ENCODE assay signal across 8 cellular contexts in the genomic region with DNA sequence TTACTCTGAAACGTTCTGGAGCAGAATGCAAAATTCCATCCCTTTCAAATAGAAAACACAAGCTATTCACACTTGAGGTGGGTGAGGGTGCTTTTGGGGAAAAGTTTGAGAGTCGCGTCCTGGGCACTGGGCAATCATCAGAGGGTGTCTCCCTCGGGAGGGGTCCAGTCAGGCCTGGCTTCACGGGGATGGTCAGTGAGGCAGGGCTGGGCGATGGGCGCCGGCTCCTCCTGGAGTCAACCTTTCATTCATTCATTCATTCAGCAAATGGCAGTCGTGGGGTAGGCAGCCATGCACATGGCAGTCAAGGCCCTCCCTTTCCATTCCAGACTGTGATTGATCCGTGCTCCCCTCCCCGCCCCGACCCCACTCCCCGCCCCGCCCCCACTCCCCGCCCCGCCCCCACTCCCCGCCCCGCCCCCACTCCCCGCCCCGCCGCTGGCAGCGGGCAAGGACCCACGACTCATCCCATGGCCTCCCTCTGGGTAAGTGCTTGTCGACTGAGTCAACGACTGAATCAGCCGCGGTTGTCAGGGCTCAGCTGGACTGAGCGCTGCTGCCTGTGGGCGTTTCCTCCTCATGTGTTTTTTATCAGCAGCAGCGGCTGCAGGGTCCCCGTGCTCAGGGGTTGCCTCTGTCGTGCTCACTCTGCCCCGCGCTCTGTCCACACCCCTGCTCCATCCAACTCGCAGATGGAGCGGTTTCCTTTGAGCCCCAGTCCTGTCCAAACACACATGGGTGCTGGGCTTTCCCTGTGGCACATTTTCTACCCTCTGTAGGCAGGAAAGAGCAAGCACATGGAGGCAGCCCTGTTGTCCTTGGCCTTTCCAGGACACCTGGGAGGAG. TPM values are rescaled to one million over a fixed set of nuclear protein-coding genes. Genes with fewer than 3 reads are reported as not detected.
DNase-seq lines count a peak whose midpoint lies in the region; ATAC-seq and TF ChIP-seq lines count a peak whose summit lies in the region.

No MANE protein-coding gene starts in this region.

- H3K27ac Mint-ChIP-seq in CD8-positive, alpha-beta T cell = no peak overlapping the region
- H3K27ac Mint-ChIP-seq in glutamatergic neuron (ENCODE audit: unreplicated experiment) = no peak overlapping the region

- no peak overlapping the region for H3K4me3 ChIP-seq in CD8-positive, alpha-beta T cell (ENCODE audit: low read depth, low read length)

- no peaks in the 10 kb centered on the region for H3K36me3 ChIP-seq in CD8-positive, alpha-beta T cell (ENCODE audit: insufficient read depth, low read length)

- H3K9me3 Mint-ChIP-seq in CD8-positive, alpha-beta T cell = no peaks in the 10 kb centered on the region
- peaks cover 8% of the 10 kb centered on the region for H3K9me3 Mint-ChIP-seq in activated T-cell treated with anti-CD3 and anti-CD28 coated beads, Interleukin-2, amount 50 U/mL, for 4 hours
- H3K9me3 Mint-ChIP-seq in glutamatergic neuron (ENCODE audit: unreplicated experiment) = peaks cover 10% of the 10 kb centered on the region

- no peaks in the 10 kb centered on the region for H3K9me3 ChIP-seq in CD8-positive, alpha-beta T cell (ENCODE audit: low read length)

- no peaks in the 10 kb centered on the region for H3K36me3 Mint-ChIP-seq in CD8-positive, alpha-beta T cell
- peaks cover 2% of the 10 kb centered on the region for H3K36me3 Mint-ChIP-seq in activated T-cell treated with anti-CD3 and anti-CD28 coated beads, Interleukin-2, amount 50 U/mL, for 4 hours (ENCODE audit: insufficient read depth)
- H3K36me3 Mint-ChIP-seq in glutamatergic neuron (ENCODE audit: unreplicated experiment) = peaks cover 10% of the 10 kb centered on the region

- no peaks in the 10 kb centered on the region for H3K27me3 ChIP-seq in CD8-positive, alpha-beta T cell (ENCODE audit: insufficient read depth, low read length)

- peaks cover 50% of the 10 kb centered on the region for H3K4me1 Mint-ChIP-seq in CD8-positive, alpha-beta T cell (ENCODE audit: low read depth)
- peaks cover 57% of the 10 kb centered on the region for H3K4me1 Mint-ChIP-seq in activated T-cell treated with anti-CD3 and anti-CD28 coated beads, Interleukin-2, amount 50 U/mL, for 4 hours (ENCODE audit: low read depth)
- H3K4me1 Mint-ChIP-seq in glutamatergic neuron (ENCODE audit: low read depth, unreplicated experiment) = peaks cover 9% of the 10 kb centered on the region

- CTCF ChIA-PET in CD8-positive, alpha-beta T cell (lab: Charles Lee) = interaction anchor here (0.7 to 1.4 kb wide), 4 partner anchors 9 to 283 kb away, joined by 3 to 5 read pairs (median 3); no protein-coding TSS in a partner anchor

- ATAC-seq in CD8-positive, alpha-beta T cell = peak; percentile 33
- ATAC-seq in activated T-cell treated with anti-CD3 and anti-CD28 coated beads, Interleukin-2, amount 50 U/mL, for 4 hours = peak; percentile 90

- H3K27me3 Mint-ChIP-seq in CD8-positive, alpha-beta T cell (ENCODE audit: low read depth) = no peaks in the 10 kb centered on the region
- peaks cover 8% of the 10 kb centered on the region for H3K27me3 Mint-ChIP-seq in activated T-cell treated with anti-CD3 and anti-CD28 coated beads, Interleukin-2, amount 50 U/mL, for 4 hours (ENCODE audit: low read depth)
- peaks cover 6% of the 10 kb centered on the region for H3K27me3 Mint-ChIP-seq in glutamatergic neuron (ENCODE audit: unreplicated experiment)

- H3K4me1 ChIP-seq in CD8-positive, alpha-beta T cell (ENCODE audit: insufficient read depth, low read length) = peaks cover 34% of the 10 kb centered on the region

- no peak for TF ChIP-seq CTCF in CD8-positive, alpha-beta T cell (IDR thresholded peaks at IDR 0.05)
- no peak for TF ChIP-seq CTCF in glutamatergic neuron (IDR thresholded peaks at IDR 0.05; ENCODE audit: partially characterized antibody, unreplicated experiment)

- H3K27ac ChIP-seq in CD8-positive, alpha-beta T cell (ENCODE audit: low read depth, low read length) = no peak overlapping the region

- POLR2A ChIA-PET in CD8-positive, alpha-beta T cell (lab: Charles Lee) = no interaction called here

- DNase-seq in CD8-positive, alpha-beta T cell = peak in 3 of 7 experiments; percentile 21 to 44 (median 21)
- DNase-seq in MV-4-11 (lab: John Stamatoyannopoulos, UW) (peak; percentile 37), glutamatergic neuron (peak; percentile 54), NCI-H446 treated with DMSO at 0.1 percent for 48 hours (lab: John Stamatoyannopoulos, UW) (no peak), NCI-H82 (lab: John Stamatoyannopoulos, UW) (no peak), OCI-M2 (lab: John Stamatoyannopoulos, UW; ENCODE audit: unreplicated experiment) (no peak)
- peak; percentile 47 for DNase-seq in activated T-cell treated with anti-CD3 and anti-CD28 coated beads, Interleukin-2, amount 50 U/mL, for 4 hours
- peak; percentile 82 for DNase-seq in stimulated activated CD4-positive, alpha-beta T cell treated with anti-CD3 and anti-CD28 coated beads, Interleukin-15, amount 100 ng/mL, for 24 hours

- H3K4me3 Mint-ChIP-seq in CD8-positive, alpha-beta T cell = peak overlapping the region; percentile 61
- H3K4me3 Mint-ChIP-seq in activated T-cell treated with anti-CD3 and anti-CD28 coated beads, Interleukin-2, amount 50 U/mL, for 4 hours = no peak overlapping the region
- no peak overlapping the region for H3K4me3 Mint-ChIP-seq in glutamatergic neuron (ENCODE audit: unreplicated experiment)

- intact Hi-C loops in CD8-positive, alpha-beta T cell (cut with DNase I, micrococcal nuclease) = no loop called here

RNA-seq across cellular contexts. Expression of a gene that starts 12.5 kb away (rescaled TPM):
- 1 to 10 TPM; 1.6 to 2.2 TPM for total RNA-seq in CD8-positive, alpha-beta T cell
- total RNA-seq in activated T-cell treated with anti-CD3 and anti-CD28 coated beads, Interleukin-2, amount 50 U/mL, for 4 hours = 1 to 10 TPM; 2.3 to 3.8 (median 3.0) TPM
- total RNA-seq in glutamatergic neuron (ENCODE audit: unreplicated experiment) = 78.6 TPM

RNA-seq across cellular contexts. Expression of a gene that starts 45.7 kb away (rescaled TPM):
- 10 to 100 TPM; 11.1 to 11.2 TPM for total RNA-seq in CD8-positive, alpha-beta T cell
- 1 to 10 TPM; 4.7 to 6.1 (median 5.0) TPM for total RNA-seq in activated T-cell treated with anti-CD3 and anti-CD28 coated beads, Interleukin-2, amount 50 U/mL, for 4 hours
- total RNA-seq in glutamatergic neuron (ENCODE audit: unreplicated experiment) = 5.0 TPM

Comparison
In these comparisons a context has a peak if more than half of its experiments do, and no peak if none do; other contexts are left out.
1. DNase-seq: peak in MV-4-11 (single experiment), activated T-cell treated with anti-CD3 and anti-CD28 coated beads, Interleukin-2, amount 50 U/mL, for 4 hours (single experiment), glutamatergic neuron (single experiment) and stimulated activated CD4-positive, alpha-beta T cell treated with anti-CD3 and anti-CD28 coated beads, Interleukin-15, amount 100 ng/mL, for 24 hours (single experiment); none in NCI-H446 treated with DMSO at 0.1 percent for 48 hours (single experiment), NCI-H82 (single experiment) and OCI-M2 (single experiment).
2. RNA of a gene that starts 12.5 kb away (total RNA-seq): 78.6 TPM in glutamatergic neuron (single experiment); 2.3 to 3.8 TPM in activated T-cell treated with anti-CD3 and anti-CD28 coated beads, Interleukin-2, amount 50 U/mL, for 4 hours and 1.6 to 2.2 TPM in CD8-positive, alpha-beta T cell; every median in the first group is over 10 times any median in the second.